ENCODE assay signal across 10 cellular contexts in the genomic region with DNA sequence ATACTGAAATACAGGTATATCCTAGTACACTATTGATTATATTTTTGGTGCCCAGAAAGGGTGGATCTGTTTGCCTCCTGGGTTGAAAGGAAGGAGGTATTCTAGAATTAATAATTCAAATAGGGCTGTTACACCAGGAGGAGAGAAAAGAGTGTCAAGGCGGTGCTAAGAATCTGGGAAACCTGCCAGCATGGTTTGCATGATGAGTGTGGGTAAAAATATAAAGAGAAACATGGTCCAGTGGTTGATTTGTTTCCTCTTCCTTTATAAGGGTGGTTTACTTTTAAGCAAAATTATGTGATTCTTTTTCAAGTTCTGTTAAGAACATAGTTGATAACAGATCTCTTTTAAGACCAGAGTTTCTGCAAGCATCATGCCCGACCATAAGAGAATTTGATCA.
DNase-seq lines count a peak whose midpoint lies in the region; ATAC-seq lines count a peak whose summit lies in the region.
"Had no signal": no experiment of that assay in that cellular context is flagged by ENCODE, and none has a peak within 500 bp of the region (broad histone marks: within the 10 kb centered on the region; RNA-seq: fewer than 3 reads in every experiment).

No MANE protein-coding gene starts in this region.

- H3K36me3 ChIP-seq in MG63: no peaks in the 10 kb centered on the region

- no peak overlapping the region for H3K4me3 ChIP-seq in MG63
- H3K4me3 ChIP-seq: hepatocyte had no signal

- H3K9me3 ChIP-seq in MG63: no peaks in the 10 kb centered on the region

- ATAC-seq in HG03175 (IDR thresholded peaks at IDR 0.05; ENCODE audit: unreplicated experiment): no peak
- ATAC-seq: naive thymus-derived CD8-positive, alpha-beta T cell had no signal

- H3K27me3 ChIP-seq in MG63: no peaks in the 10 kb centered on the region
- H3K27me3 ChIP-seq: hepatocyte had no signal

- DNase-seq in G401 (ENCODE audit: low spot score) (peak; percentile 53), MG63 (peak; percentile 86), astrocyte of the hippocampus (ENCODE audit: low read depth, low spot score) (peak; percentile 86), myocyte (ENCODE audit: low read depth) (peak; percentile 79), ACHN (no peak), activated gamma-delta T cell treated with Interleukin-2 at 50 U/mL for 16 hours (no peak)
- DNase-seq: GF-D8; naive thymus-derived CD8-positive, alpha-beta T cell had no signal

- in situ Hi-C loops in G401 (cut with HindIII; ENCODE audit: low sequenced_read_pairs) (no loop called here), ACHN (cut with HindIII; ENCODE audit: low pct_ligation_motif_present, low pct_unique_long_range_greater_than_20kb, low sequenced_read_pairs) (no loop called here)

Comparison
In these comparisons a context has a peak if more than half of its experiments do, and no peak if none do; other contexts are left out.
1. DNase-seq: peak in G401 (single experiment), MG63 (single experiment), astrocyte of the hippocampus (single experiment) and myocyte (single experiment); none in ACHN (single experiment) and activated gamma-delta T cell treated with Interleukin-2 at 50 U/mL for 16 hours (single experiment).